27 cellular contexts compared by ENCODE assay signal in genomic region chr3:47761046-47761445, GRCh38.
"Had no signal": no experiment of that assay in that cellular context is flagged by ENCODE, and none has a peak within 500 bp of the region (broad histone marks: within the 10 kb centered on the region; RNA-seq: fewer than 3 reads in every experiment).

No MANE protein-coding gene starts in this region.

- H3K27me3 Mint-ChIP-seq: activated CD8-positive, alpha-beta T cell treated with anti-CD3 and anti-CD28 coated beads for 36 hours; activated naive CD8-positive, alpha-beta T cell treated with anti-CD3 and anti-CD28 coated beads, Interleukin-2, amount 50 U/mL, for 24 hours; brain; naive thymus-derived CD4-positive, alpha-beta T cell; stimulated activated naive B cell treated with anti-CD40 and anti-IgM and Interleukin-4, amounts not matched to agents 10 μg/mL and 1 μg/mL and 100 μg/mL, for 72 hours; T-cell had no signal

- H3K4me1 ChIP-seq: pancreas, spleen had no signal

- ATAC-seq: activated CD8-positive, alpha-beta T cell treated with anti-CD3 and anti-CD28 coated beads for 36 hours; activated naive CD8-positive, alpha-beta T cell treated with anti-CD3 and anti-CD28 coated beads, Interleukin-2, amount 50 U/mL, for 24 hours; mucosa of descending colon; naive thymus-derived CD4-positive, alpha-beta T cell; pancreas; stimulated activated naive B cell treated with anti-CD40 and anti-IgM and Interleukin-4, amounts not matched to agents 10 μg/mL and 1 μg/mL and 100 μg/mL, for 72 hours; T-cell had no signal

- H3K4me2 ChIP-seq: SK-N-SH had no signal

- H3K27me3 ChIP-seq: neutrophil, pancreas, spleen, tibial nerve had no signal

- H3K36me3 ChIP-seq: pancreas had no signal

- H3K9me3 ChIP-seq: left ventricle myocardium inferior, mucosa of descending colon, neutrophil, pancreas, SK-N-SH, spleen, tibial nerve had no signal

- H3K4me3 Mint-ChIP-seq: activated CD8-positive, alpha-beta T cell treated with anti-CD3 and anti-CD28 coated beads for 36 hours; activated naive CD8-positive, alpha-beta T cell treated with anti-CD3 and anti-CD28 coated beads, Interleukin-2, amount 50 U/mL, for 24 hours; brain; naive thymus-derived CD4-positive, alpha-beta T cell; stimulated activated naive B cell treated with anti-CD40 and anti-IgM and Interleukin-4, amounts not matched to agents 10 μg/mL and 1 μg/mL and 100 μg/mL, for 72 hours; T-cell had no signal

- FAIRE-seq: kidney, pancreas, urothelium cell line had no signal

- H3K4me3 ChIP-seq: coronary artery, left ventricle myocardium inferior, mucosa of descending colon, pancreas, spleen, tibial nerve had no signal

- DNase-seq: activated CD4-positive, alpha-beta T cell treated with anti-CD3 and anti-CD28 coated beads for 48 hours; activated CD4-positive, CD25-positive, alpha-beta regulatory T cell; activated CD8-positive, alpha-beta T cell treated with anti-CD3 and anti-CD28 coated beads for 36 hours; activated gamma-delta T cell; activated naive CD8-positive, alpha-beta T cell treated with anti-CD3 and anti-CD28 coated beads, Interleukin-2, amount 50 U/mL, for 24 hours; activated T-cell treated with anti-CD3 and anti-CD28 coated beads, Interleukin-2, amount 50 U/mL, for 1 hour; anterior cingulate cortex; central memory CD4-positive, alpha-beta T cell; foreskin melanocyte; head of caudate nucleus; kidney; left ventricle myocardium inferior; mesenchymal stem cell; mucosa of descending colon; naive thymus-derived CD4-positive, alpha-beta T cell; pancreas; SK-N-SH; spleen; stimulated activated CD4-positive, alpha-beta T cell treated with anti-CD3 and anti-CD28 coated beads, Interleukin-4, amount 100 ng/mL, for 4 hours; stimulated activated naive B cell treated with anti-CD40 and anti-IgM and Interleukin-4, amounts not matched to agents 10 μg/mL and 1 μg/mL and 100 μg/mL, for 72 hours; T-cell; T-helper 9 cell had no signal

- H3K9ac ChIP-seq: SK-N-SH had no signal

- H3K27ac Mint-ChIP-seq: activated naive CD8-positive, alpha-beta T cell treated with anti-CD3 and anti-CD28 coated beads, Interleukin-2, amount 50 U/mL, for 24 hours had no signal

- H3K27ac ChIP-seq: coronary artery, left ventricle myocardium inferior, neutrophil, pancreas, spleen, tibial nerve had no signal

- H3K9me3 Mint-ChIP-seq: activated CD8-positive, alpha-beta T cell treated with anti-CD3 and anti-CD28 coated beads for 36 hours; activated naive CD8-positive, alpha-beta T cell treated with anti-CD3 and anti-CD28 coated beads, Interleukin-2, amount 50 U/mL, for 24 hours; naive thymus-derived CD4-positive, alpha-beta T cell; stimulated activated naive B cell treated with anti-CD40 and anti-IgM and Interleukin-4, amounts not matched to agents 10 μg/mL and 1 μg/mL and 100 μg/mL, for 72 hours; T-cell had no signal
